11 cellular contexts compared by ENCODE assay signal in genomic region chr10:71752391-71753090, GRCh38. TPM values are rescaled to one million over a fixed set of nuclear protein-coding genes. Genes with fewer than 3 reads are reported as not detected.
DNase-seq lines count a peak whose midpoint lies in the region; ATAC-seq and TF ChIP-seq lines count a peak whose summit lies in the region.
"Had no signal": no experiment of that assay in that cellular context is flagged by ENCODE, and none has a peak within 500 bp of the region (broad histone marks: within the 10 kb centered on the region; RNA-seq: fewer than 3 reads in every experiment).

No MANE protein-coding gene starts in this region.

- CTCF ChIA-PET in activated CD8-positive, alpha-beta memory T cell treated with anti-CD3 and anti-CD28 coated beads, Interleukin-2, amount 10 ng/mL, durations not matched to agents 7 days and 5 days (lab: Charles Lee), result interaction anchor here (0.7 to 2.5 kb wide), 16 partner anchors 10 to 55 kb away, joined by 3 to 18 read pairs (median 5); partner anchors contain the start of gene VSIR

- no peaks in the 10 kb centered on the region for H3K9me3 Mint-ChIP-seq in activated CD8-positive, alpha-beta memory T cell treated with anti-CD3 and anti-CD28 coated beads, Interleukin-2, amount 10 ng/mL, durations not matched to agents 7 days and 5 days (ENCODE audit: low read depth)
- no peaks in the 10 kb centered on the region for H3K9me3 Mint-ChIP-seq in immature natural killer cell

- TF ChIP-seq CTCF in suprapubic skin (IDR thresholded peaks at IDR 0.05), result no peak

- TF ChIP-seq EP300 in suprapubic skin (IDR thresholded peaks at IDR 0.05), result no peak

- H3K36me3 Mint-ChIP-seq in activated CD8-positive, alpha-beta memory T cell treated with anti-CD3 and anti-CD28 coated beads, Interleukin-2, amount 10 ng/mL, durations not matched to agents 7 days and 5 days, result peaks cover 17% of the 10 kb centered on the region
- H3K36me3 Mint-ChIP-seq in T-helper 17 cell (ENCODE audit: low read depth), result peaks cover 5% of the 10 kb centered on the region
- H3K36me3 Mint-ChIP-seq in immature natural killer cell, result peaks cover 7 to 30% (median 15%) of the 10 kb centered on the region in 3 donors

- H3K4me3 Mint-ChIP-seq in activated CD8-positive, alpha-beta memory T cell treated with anti-CD3 and anti-CD28 coated beads, Interleukin-2, amount 10 ng/mL, durations not matched to agents 7 days and 5 days, result no peak overlapping the region
- peak overlapping the region; percentile 79 for H3K4me3 Mint-ChIP-seq in T-helper 17 cell
- H3K4me3 Mint-ChIP-seq in immature natural killer cell, result peak overlapping the region; percentile 10 to 63 (median 25)

- ATAC-seq in activated CD8-positive, alpha-beta memory T cell treated with anti-CD3 and anti-CD28 coated beads, Interleukin-2, amount 10 ng/mL, durations not matched to agents 7 days and 5 days, result no peak
- ATAC-seq in T-helper 17 cell (no peak), GM21528 (IDR thresholded peaks at IDR 0.05; ENCODE audit: low FRiP score, unreplicated experiment) (no peak), HG03108 (IDR thresholded peaks at IDR 0.05; ENCODE audit: unreplicated experiment) (no peak)

- H3K36me3 ChIP-seq in suprapubic skin, result peaks cover 45% of the 10 kb centered on the region

- TF ChIP-seq POLR2A in suprapubic skin (IDR thresholded peaks at IDR 0.05), result no peak

- peak overlapping the region; percentile 13 for H3K27ac ChIP-seq in suprapubic skin

- H3K4me1 Mint-ChIP-seq in activated CD8-positive, alpha-beta memory T cell treated with anti-CD3 and anti-CD28 coated beads, Interleukin-2, amount 10 ng/mL, durations not matched to agents 7 days and 5 days, result peaks cover 84% of the 10 kb centered on the region
- H3K4me1 Mint-ChIP-seq in T-helper 17 cell (peaks cover 79% of the 10 kb centered on the region), immature natural killer cell (peaks cover 84 to 90% of the 10 kb centered on the region in 2 donors)

- H3K27me3 ChIP-seq in suprapubic skin, result no peaks in the 10 kb centered on the region

- no peak overlapping the region for H3K4me3 ChIP-seq in suprapubic skin
- H3K4me3 ChIP-seq: lung had no signal

- H3K27me3 Mint-ChIP-seq in activated CD8-positive, alpha-beta memory T cell treated with anti-CD3 and anti-CD28 coated beads, Interleukin-2, amount 10 ng/mL, durations not matched to agents 7 days and 5 days, result no peaks in the 10 kb centered on the region
- H3K27me3 Mint-ChIP-seq in T-helper 17 cell (no peaks in the 10 kb centered on the region), immature natural killer cell (ENCODE audit: low read depth in 3 of 3) (peaks cover 3 to 10% (median 5%) of the 10 kb centered on the region in 3 donors)

- H3K9me3 ChIP-seq in T-helper 17 cell (ENCODE audit: control insufficient read depth, low read length, poor library complexity, severe bottlenecking), result no peaks in the 10 kb centered on the region
- H3K9me3 ChIP-seq in suprapubic skin, result no peaks in the 10 kb centered on the region

- 84% methylated on average over 6 of the region's 8 CpGs for WGBS in suprapubic skin

- H3K4me1 ChIP-seq in suprapubic skin, result peaks cover 66% of the 10 kb centered on the region

- H3K27ac Mint-ChIP-seq in activated CD8-positive, alpha-beta memory T cell treated with anti-CD3 and anti-CD28 coated beads, Interleukin-2, amount 10 ng/mL, durations not matched to agents 7 days and 5 days, result peak overlapping the region; percentile 92
- H3K27ac Mint-ChIP-seq in T-helper 17 cell (peak overlapping the region; percentile 94), immature natural killer cell (peak overlapping the region; percentile 73 to 88 (median 86))

- DNase-seq in activated CD8-positive, alpha-beta memory T cell treated with anti-CD3 and anti-CD28 coated beads, Interleukin-2, amount 10 ng/mL, durations not matched to agents 7 days and 5 days, result peak; percentile 68
- no peak for DNase-seq in activated CD8-positive, alpha-beta memory T cell treated with anti-CD3 and anti-CD28 coated beads, Interleukin-2, amount 50 U/mL, for 48 hours
- DNase-seq in T-helper 17 cell (no peak), immature natural killer cell (no peak), suprapubic skin (ENCODE audit: low spot score in 2 of 2) (no peak), NK-92 (lab: John Stamatoyannopoulos, UW; ENCODE audit: unreplicated experiment) (no peak)

RNA-seq across cellular contexts. Expression of gene VSIR, which starts 20.8 kb away (rescaled TPM):
- 10 to 100 TPM; 37.8 to 68.4 TPM for total RNA-seq in activated CD8-positive, alpha-beta memory T cell treated with anti-CD3 and anti-CD28 coated beads, Interleukin-2, amount 10 ng/mL, durations not matched to agents 7 days and 5 days
- total RNA-seq in T-helper 17 cell (100 to 1,000 TPM; 119 to 124 TPM), suprapubic skin (10 to 100 TPM; 16.3 to 50.7 (median 33.6) TPM)
- 100 to 1,000 TPM; 183 to 376 (median 274) TPM for polyA plus RNA-seq in immature natural killer cell

RNA-seq across cellular contexts. Expression of gene C10orf105, which starts 33.0 kb away (rescaled TPM):
- under 1 TPM; 0.18 to 0.26 TPM for total RNA-seq in activated CD8-positive, alpha-beta memory T cell treated with anti-CD3 and anti-CD28 coated beads, Interleukin-2, amount 10 ng/mL, durations not matched to agents 7 days and 5 days
- total RNA-seq in T-helper 17 cell, result under 1 TPM; 0.31 to 0.37 TPM
- under 1 TPM in 2 of 3 donors, not detected in 1; 0.09 to 0.11 TPM for polyA plus RNA-seq in immature natural killer cell
- under 1 TPM in 2 of 4 donors, not detected in 2; 0.17 to 0.48 TPM for total RNA-seq in suprapubic skin
- total RNA-seq: astrocyte had no signal
- polyA plus RNA-seq: AG04450 had no signal
